Comparison of ENCODE assay signal across 2 cellular contexts in the genomic region with DNA sequence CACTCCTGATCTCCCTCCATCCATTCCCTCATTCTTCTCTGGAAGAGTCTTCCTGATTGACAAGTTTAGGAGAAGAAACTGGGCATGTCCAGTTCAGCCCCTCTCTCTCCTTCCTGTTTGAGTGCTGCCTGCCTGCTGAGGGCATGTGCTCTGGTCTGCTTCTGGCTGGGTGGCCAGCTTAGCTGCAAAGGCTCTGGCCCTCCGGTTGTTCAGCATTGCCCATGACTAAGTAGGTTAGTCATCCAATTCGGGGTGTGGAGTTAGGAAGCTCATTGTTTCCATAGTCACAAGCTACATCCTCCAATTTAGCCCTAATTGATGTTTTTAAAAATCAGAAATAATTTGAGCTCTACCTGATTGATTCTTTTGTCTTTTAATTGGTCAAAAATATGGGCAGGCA.
TF ChIP-seq lines count a peak whose summit lies in the region.

No MANE protein-coding gene starts in this region.

TF ChIP-seq in SK-N-SH, 30 proteins besides CTCF, POLR2A, EP300 and RAD21 (continued from another document):
- TF ChIP-seq, protein P1, sequence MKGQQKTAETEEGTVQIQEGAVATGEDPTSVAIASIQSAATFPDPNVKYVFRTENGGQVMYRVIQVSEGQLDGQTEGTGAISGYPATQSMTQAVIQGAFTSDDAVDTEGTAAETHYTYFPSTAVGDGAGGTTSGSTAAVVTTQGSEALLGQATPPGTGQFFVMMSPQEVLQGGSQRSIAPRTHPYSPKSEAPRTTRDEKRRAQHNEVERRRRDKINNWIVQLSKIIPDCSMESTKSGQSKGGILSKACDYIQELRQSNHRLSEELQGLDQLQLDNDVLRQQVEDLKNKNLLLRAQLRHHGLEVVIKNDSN (IDR thresholded peaks at IDR 0.05; ENCODE audit: borderline replicate concordance, low read depth), result no peak
- TF ChIP-seq MEF2A (IDR thresholded peaks at IDR 0.05; ENCODE audit: borderline replicate concordance, low read depth) (no peak), FOSL2 (IDR thresholded peaks at IDR 0.05; ENCODE audit: borderline replicate concordance, low read depth) (peak; percentile 38; the same call in 1 of the 2 replicates)

TF ChIP-seq in SK-N-SH treated with all-trans-retinoic acid at 6 μM for 48 hours, 23 proteins besides CTCF, POLR2A, EP300 and RAD21 (continued from another document):
- TF ChIP-seq TSHZ2 (CRISPR knock-in tag; IDR thresholded peaks at IDR 0.05) (no peak), ZNF8 (CRISPR knock-in tag; IDR thresholded peaks at IDR 0.05) (no peak), ZNF565 (CRISPR knock-in tag; conservative IDR thresholded peaks at IDR 0.05; ENCODE audit: low read depth) (no peak)
